Comparison of ENCODE assay signal across 8 cellular contexts in the genomic region with DNA sequence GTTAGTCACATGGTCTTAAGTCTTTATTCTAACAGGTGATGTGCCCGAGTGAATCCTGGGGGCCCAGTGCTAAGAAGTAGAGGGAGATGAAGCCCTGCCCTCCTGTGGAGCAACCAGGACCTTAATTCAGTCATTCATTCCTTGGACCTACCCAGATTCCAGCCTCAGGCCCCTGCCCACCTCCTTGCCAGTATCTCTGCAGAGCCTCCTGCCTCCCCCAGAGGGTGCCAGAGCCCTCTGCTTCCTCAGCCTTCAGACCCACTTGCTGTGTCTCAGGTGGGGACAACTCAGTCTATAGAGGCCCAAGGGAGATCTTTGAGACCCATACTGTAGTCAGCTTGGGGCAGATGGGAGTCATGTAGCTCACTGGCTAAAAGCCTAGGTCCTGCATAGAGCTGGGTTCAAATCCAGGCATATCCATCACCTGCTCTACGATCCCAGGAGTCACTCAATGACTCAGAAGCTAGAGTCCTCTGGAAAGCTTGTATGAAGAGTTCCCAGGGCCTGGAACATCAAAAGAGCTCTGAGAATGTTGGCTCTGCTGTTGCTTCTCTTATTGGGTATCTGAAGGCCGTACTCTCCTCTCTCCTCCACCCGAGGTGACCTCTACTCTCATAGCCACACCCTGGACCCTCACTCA. TPM values are rescaled to one million over a fixed set of nuclear protein-coding genes. Genes with fewer than 3 reads are reported as not detected.
A peak's percentile ranks its signal among the peaks of the same experiment; 100 is the strongest.
DNase-seq lines count a peak whose midpoint lies in the region; ATAC-seq and TF ChIP-seq lines count a peak whose summit lies in the region.

No MANE protein-coding gene starts in this region.

- DNase-seq in CD14-positive monocyte (ENCODE audit: low spot score) (no peak), GM19240 (ENCODE audit: insufficient read length, low spot score) (peak; percentile 43), NCI-H524 (lab: John Stamatoyannopoulos, UW) (peak; percentile 41 to 76), amniotic epithelial cell (ENCODE audit: low read depth) (peak; percentile 49), iPS-NIHi11 (ENCODE audit: low spot score) (peak; percentile 77), DMS79 (lab: John Stamatoyannopoulos, UW) (no peak)
- peak; percentile 9 to 10 for DNase-seq in stimulated activated CD8-positive, alpha-beta memory T cell treated with anti-CD3 and anti-CD28 coated beads, Interleukin-15, amount 100 ng/mL, for 48 hours (ENCODE audit: low read depth in 2 of 2)

- H3K4me3 Mint-ChIP-seq in CD14-positive monocyte = no peak overlapping the region

- no peak for ATAC-seq in HG03354 (IDR thresholded peaks at IDR 0.05; ENCODE audit: poor library complexity, severe bottlenecking, unreplicated experiment)

- intact Hi-C loops in CD14-positive monocyte (cut with micrococcal nuclease) = no loop called here

- H3K27ac Mint-ChIP-seq in CD14-positive monocyte = peak overlapping the region in 1 of 7 donors; percentile 12

- H3K9me3 Mint-ChIP-seq in CD14-positive monocyte = peaks cover 0 to 3% (median 0%) of the 10 kb centered on the region in 7 donors

- H3K27me3 Mint-ChIP-seq in CD14-positive monocyte (ENCODE audit: low read depth in 3 of 3) = peaks cover 0 to 7% (median 5%) of the 10 kb centered on the region in 3 donors

- H3K36me3 Mint-ChIP-seq in CD14-positive monocyte = no peaks in the 10 kb centered on the region

- TF ChIP-seq CTCF in CD14-positive monocyte (IDR thresholded peaks at IDR 0.05) = peak; percentile 38

- peaks cover 37% of the 10 kb centered on the region for H3K4me1 Mint-ChIP-seq in CD14-positive monocyte

RNA-seq across cellular contexts. Expression of gene SIGLEC1, which starts 3.9 kb away (rescaled TPM):
- 1 to 10 TPM; 1.6 to 2.5 TPM for polyA plus RNA-seq in CD14-positive monocyte

RNA-seq across cellular contexts. Expression of gene HSPA12B, which starts 16.2 kb away (rescaled TPM):
- polyA plus RNA-seq in CD14-positive monocyte = not detected

RNA-seq across cellular contexts. Expression of gene ADAM33, which starts 34.5 kb away (rescaled TPM):
- polyA plus RNA-seq in CD14-positive monocyte = not detected

RNA-seq across cellular contexts. Expression of gene ADISSP, which starts 51.2 kb away (rescaled TPM):
- 10 to 100 TPM; 59.6 to 68.5 TPM for polyA plus RNA-seq in CD14-positive monocyte

RNA-seq across cellular contexts. Expression of gene GFRA4, which starts 53.1 kb away (rescaled TPM):
- not detected for polyA plus RNA-seq in CD14-positive monocyte

Comparison
In these comparisons a context has a peak if more than half of its experiments do, and no peak if none do; other contexts are left out.
1. DNase-seq: peak in GM19240 (single experiment), NCI-H524 (2 of 2), amniotic epithelial cell (single experiment), iPS-NIHi11 (single experiment) and stimulated activated CD8-positive, alpha-beta memory T cell treated with anti-CD3 and anti-CD28 coated beads, Interleukin-15, amount 100 ng/mL, for 48 hours (2 of 2); none in CD14-positive monocyte (single experiment) and DMS79 (single experiment).